In the genomic region with DNA sequence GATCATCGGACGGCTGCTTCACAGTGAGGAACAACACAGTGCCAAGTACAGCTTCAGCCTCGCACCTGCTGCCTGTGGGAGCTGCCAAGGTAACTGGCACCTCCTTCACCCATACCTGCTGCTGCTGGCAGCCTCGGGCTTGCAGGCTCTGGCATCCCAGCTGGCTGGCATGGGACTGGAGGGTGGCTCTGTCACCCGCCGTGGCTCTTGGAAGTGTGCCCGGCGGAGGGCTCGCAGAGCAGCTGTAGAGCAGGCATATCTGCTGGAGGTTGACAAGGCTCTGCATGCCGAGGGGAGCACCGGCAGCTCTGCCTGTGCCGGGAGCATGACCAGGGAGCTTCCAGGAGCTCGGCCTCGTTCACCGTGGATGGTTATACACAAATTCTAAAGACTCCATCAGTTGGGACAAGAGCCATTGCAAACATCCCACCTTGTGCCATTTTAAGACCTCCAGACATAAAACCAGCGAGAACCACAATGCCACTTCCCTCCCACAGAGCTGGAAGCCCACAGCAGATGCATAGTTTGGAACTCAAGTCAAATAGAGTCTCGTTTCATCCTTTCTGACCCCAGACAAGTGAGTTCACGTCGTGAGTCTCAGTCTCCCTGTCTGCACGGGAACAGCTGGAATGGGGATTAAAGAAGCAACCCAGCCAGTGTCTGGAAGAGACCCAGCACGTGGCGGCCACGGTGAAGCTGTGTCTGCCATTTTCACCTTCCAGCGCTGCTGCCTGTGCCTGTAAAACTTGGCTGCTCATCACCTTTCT, we compare ENCODE assay signal across 17 cellular contexts.
DNase-seq lines count a peak whose midpoint lies in the region; ATAC-seq and TF ChIP-seq lines count a peak whose summit lies in the region.
"Had no signal": no experiment of that assay in that cellular context is flagged by ENCODE, and none has a peak within 500 bp of the region (broad histone marks: within the 10 kb centered on the region; RNA-seq: fewer than 3 reads in every experiment).

No MANE protein-coding gene starts in this region.

- BruUV-seq in IMR-90 (replicated peaks; lab: Mats Ljungman, UMichigan), result no TSS peak

- no peak overlapping the region for H4K8ac ChIP-seq in IMR-90 (ENCODE audit: low read depth in 2 of 2, low read length in 2 of 2)

- H3K4me1 Mint-ChIP-seq in activated T-cell treated with anti-CD3 and anti-CD28 coated beads, Interleukin-2, amount 50 U/mL, for 72 hours (ENCODE audit: low read depth), result no peaks in the 10 kb centered on the region
- H3K4me1 Mint-ChIP-seq: activated B cell treated with CpG ODN at 0.5 μM for 24 hours, B cell had no signal

- H3K36me3 ChIP-seq in IMR-90 (ENCODE audit: control insufficient read depth, insufficient read depth, low read length), result no peaks in the 10 kb centered on the region
- H3K36me3 ChIP-seq in SK-N-SH (replicated peaks in 1 of 2; ENCODE audit: control insufficient read depth in 1 of 2, insufficient read depth in 2 of 2, low read length in 1 of 2), result no peaks in the 10 kb centered on the region

- WGBS in IMR-90 (ENCODE audit: extremely low coverage in 2 of 2, insufficient read length in 1 of 2), 2 experiments, result 44% methylated on average over 12 of the region's 24 CpGs; no CpG with 5 or more reads in 1 of the 2 experiments
- WGBS in SK-N-SH (ENCODE audit: low lambda C conversion rate), result 70% methylated on average over 10 of the region's 24 CpGs

- no peaks in the 10 kb centered on the region for H3K4me1 ChIP-seq in IMR-90 (ENCODE audit: control insufficient read depth, insufficient read depth, low read length)
- H3K4me1 ChIP-seq in SK-N-SH (ENCODE audit: control insufficient read depth in 1 of 2, insufficient read depth in 2 of 2, low read depth in 1 of 2, low read length in 1 of 2), result peaks cover 0 to 52% of the 10 kb centered on the region in 2 experiments; a peak in 1 of 4 replicates

- no peak overlapping the region for H3K14ac ChIP-seq in IMR-90 (replicated peaks; ENCODE audit: low read depth, low read length)

- no peaks in the 10 kb centered on the region for H3K36me3 Mint-ChIP-seq in activated T-cell treated with anti-CD3 and anti-CD28 coated beads, Interleukin-2, amount 50 U/mL, for 72 hours (ENCODE audit: insufficient read depth in 2 of 2)
- H3K36me3 Mint-ChIP-seq: IgD-negative memory B cell had no signal

- no peaks in the 10 kb centered on the region for H3F3A ChIP-seq in SK-N-SH (replicated peaks; ENCODE audit: insufficient read depth)

- ATAC-seq in IMR-90 (ENCODE audit: low read depth), result no peak
- ATAC-seq in activated T-cell treated with anti-CD3 and anti-CD28 coated beads, Interleukin-2, amount 50 U/mL, for 72 hours (replicated peaks in 1 of 2), result no peak
- ATAC-seq: effector memory CD8-positive, alpha-beta T cell had no signal

- H3K27me3 ChIP-seq in IMR-90 (ENCODE audit: control insufficient read depth, insufficient read depth, low read length) (peaks cover 70% of the 10 kb centered on the region), SK-N-SH (ENCODE audit: insufficient read depth) (peaks cover 34% of the 10 kb centered on the region; the same call in 1 of the 2 replicates)
- H3K27me3 ChIP-seq: testis had no signal

- no peak for TF ChIP-seq CTCF in IMR-90 (conservative IDR thresholded peaks at IDR 0.05; ENCODE audit: low read depth, low read length)
- TF ChIP-seq CTCF in SK-N-SH (IDR thresholded peaks at IDR 0.05), result no peak

- H4K91ac ChIP-seq in IMR-90 (ENCODE audit: insufficient read depth, low read depth, low read length), result no peak overlapping the region

- H3K4me3 Mint-ChIP-seq in activated T-cell treated with anti-CD3 and anti-CD28 coated beads, Interleukin-2, amount 50 U/mL, for 72 hours, result no peak overlapping the region
- H3K4me3 Mint-ChIP-seq: activated B cell treated with CpG ODN at 0.5 μM for 24 hours; B cell; T-helper 1 cell treated with Interleukin-12 subunit alpha and Interleukin-12 subunit beta and Interleukin-4 antibody, amounts not matched to agents 30 μg/mL and 1 μg/mL, for 36 hours had no signal

- H3K27me3 Mint-ChIP-seq in activated T-cell treated with anti-CD3 and anti-CD28 coated beads, Interleukin-2, amount 50 U/mL, for 72 hours (ENCODE audit: low read depth), result peaks cover 8% of the 10 kb centered on the region
- H3K27me3 Mint-ChIP-seq: B cell had no signal

- H3K23ac ChIP-seq in IMR-90 (ENCODE audit: low read depth, low read length), result no peak overlapping the region; the same call in 1 of the 2 replicates

- H3K9me3 ChIP-seq in IMR-90 (ENCODE audit: control insufficient read depth, insufficient read depth, low read length) (no peaks in the 10 kb centered on the region), SK-N-SH (no peaks in the 10 kb centered on the region)
- H3K9me3 ChIP-seq: testis had no signal

- H3K27ac ChIP-seq in IMR-90 (ENCODE audit: insufficient read depth, low read length), result no peak overlapping the region
- no peak overlapping the region for H3K27ac ChIP-seq in SK-N-SH (ENCODE audit: low read depth in 2 of 2, low read length in 1 of 2)
- H3K27ac ChIP-seq: skin epidermis, testis had no signal

- H2AK9ac ChIP-seq in IMR-90 (replicated peaks; ENCODE audit: low read depth, low read length, poor library complexity), result no peak overlapping the region

- H3K9me1 ChIP-seq in IMR-90 (ENCODE audit: insufficient read depth, low read length), result no peaks in the 10 kb centered on the region

- CTCF ChIA-PET in IMR-90 (lab: Yijun Ruan, JAX) (no interaction called here), SK-N-SH (lab: Yijun Ruan, JAX) (interaction anchor here (1.3 kb wide), 2 partner anchors 200 to 327 kb away, joined by 3 to 5 read pairs; no protein-coding TSS in a partner anchor)

- peak overlapping the region; percentile 14 for H2AFZ ChIP-seq in IMR-90 (replicated peaks; ENCODE audit: low read length, poor library complexity)
- no peak overlapping the region for H2AFZ ChIP-seq in SK-N-SH (ENCODE audit: low read depth)

- H3K4me2 ChIP-seq in IMR-90 (ENCODE audit: low read depth, low read length) (no peak overlapping the region), SK-N-SH (no peak overlapping the region)

- H3K56ac ChIP-seq in IMR-90 (ENCODE audit: extremely low read depth, insufficient read depth, low read length), result no peak overlapping the region

- H3K79me2 ChIP-seq in SK-N-SH (ENCODE audit: insufficient read depth), result no peaks in the 10 kb centered on the region

- no peak for TF ChIP-seq RAD21 in IMR-90 (IDR thresholded peaks at IDR 0.05; ENCODE audit: low read length)
- TF ChIP-seq RAD21 in SK-N-SH (IDR thresholded peaks at IDR 0.05; ENCODE audit: low read length), result no peak; the same call in 1 of the 2 replicates

- no peak overlapping the region for H2BK5ac ChIP-seq in IMR-90 (ENCODE audit: low read depth, low read length, poor library complexity, severe bottlenecking)

- POLR2A ChIA-PET in IMR-90 (lab: Charles Lee; ENCODE audit: unreplicated experiment) (no interaction called here), SK-N-SH (lab: Yijun Ruan, JAX) (no interaction called here)

- no peak overlapping the region for H2AK5ac ChIP-seq in IMR-90 (ENCODE audit: low read depth, low read length)

- H3K9me2 ChIP-seq in SK-N-SH, result no peaks in the 10 kb centered on the region

- intact Hi-C loops in IMR-90 (cut with micrococcal nuclease), result no loop called here

- H2BK15ac ChIP-seq in IMR-90 (ENCODE audit: low read depth, low read length), result no peak overlapping the region

- H3K27ac Mint-ChIP-seq in activated T-cell treated with anti-CD3 and anti-CD28 coated beads, Interleukin-2, amount 50 U/mL, for 72 hours, result no peak overlapping the region
- H3K27ac Mint-ChIP-seq: activated B cell treated with CpG ODN at 0.5 μM for 24 hours; B cell; effector memory CD8-positive, alpha-beta T cell; IgD-negative memory B cell; T-helper 1 cell treated with Interleukin-12 subunit alpha and Interleukin-12 subunit beta and Interleukin-4 antibody, amounts not matched to agents 30 μg/mL and 1 μg/mL, for 36 hours had no signal

- no peak for TF ChIP-seq POLR2A in IMR-90 (IDR thresholded peaks at IDR 0.05; ENCODE audit: low read depth, low read length)

- no peak overlapping the region for H4K5ac ChIP-seq in IMR-90 (ENCODE audit: low read depth, low read length)

- no peak overlapping the region for H3K18ac ChIP-seq in IMR-90 (ENCODE audit: low read depth, low read length)

- no peaks in the 10 kb centered on the region for H4K20me1 ChIP-seq in IMR-90 (ENCODE audit: insufficient read depth, low read length)
- H4K20me1 ChIP-seq in SK-N-SH (ENCODE audit: insufficient read depth), result no peaks in the 10 kb centered on the region

- in situ Hi-C loops in IMR-90 (cut with MboI; ENCODE audit: low sequenced_read_pairs), result no loop called here

- no peak overlapping the region for H3K4ac ChIP-seq in IMR-90 (ENCODE audit: low read depth, low read length)

- no peak overlapping the region for H2BK120ac ChIP-seq in IMR-90 (ENCODE audit: low read depth, low read length)

- TF ChIP-seq EP300 in SK-N-SH (IDR thresholded peaks at IDR 0.05; ENCODE audit: borderline replicate concordance in 1 of 2, low read depth in 1 of 2, low read length in 1 of 2), result no peak; a peak in 1 of 4 replicates

- no peak overlapping the region for H3K4me3 ChIP-seq in IMR-90 (ENCODE audit: insufficient read depth, low read depth, low read length)
- H3K4me3 ChIP-seq in SK-N-SH (ENCODE audit: low read depth in 2 of 2, low read length in 1 of 2), result no peak overlapping the region
- H3K4me3 ChIP-seq: skin epidermis, testis had no signal

- no peak overlapping the region for H2BK20ac ChIP-seq in IMR-90 (ENCODE audit: low read depth, low read length)

- dilution Hi-C loops in IMR-90 (cut with HindIII; ENCODE audit: low sequenced_read_pairs, unreplicated experiment), result no loop called here

- no peaks in the 10 kb centered on the region for H3K9me3 Mint-ChIP-seq in activated T-cell treated with anti-CD3 and anti-CD28 coated beads, Interleukin-2, amount 50 U/mL, for 72 hours
- H3K9me3 Mint-ChIP-seq: activated B cell treated with CpG ODN at 0.5 μM for 24 hours; effector memory CD8-positive, alpha-beta T cell; IgD-negative memory B cell; T-helper 1 cell treated with Interleukin-12 subunit alpha and Interleukin-12 subunit beta and Interleukin-4 antibody, amounts not matched to agents 30 μg/mL and 1 μg/mL, for 36 hours had no signal

- no peaks in the 10 kb centered on the region for H3K79me1 ChIP-seq in IMR-90 (ENCODE audit: low read depth in 1 of 2, low read length in 2 of 2)

- H3K9ac ChIP-seq in IMR-90 (ENCODE audit: low read depth, low read length), result no peak overlapping the region
- no peak overlapping the region for H3K9ac ChIP-seq in SK-N-SH

- DNase-seq in IMR-90, result no peak
- DNase-seq in NCI-H2081 treated with DMSO at 0.1 percent for 48 hours (lab: John Stamatoyannopoulos, UW), result peak; percentile 37
- peak; percentile 84 for DNase-seq in SK-N-SH
- peak; percentile 24 for DNase-seq in pons (ENCODE audit: low spot score)
- no peak for DNase-seq in activated T-cell treated with anti-CD3 and anti-CD28 coated beads, Interleukin-2, amount 50 U/mL, for 72 hours
- DNase-seq in activated naive CD4-positive, alpha-beta T cell (lab: John Stamatoyannopoulos, UW), result no peak
- no peak for DNase-seq in AML-193 (lab: John Stamatoyannopoulos, UW)
- DNase-seq: activated B cell treated with CpG ODN at 0.5 μM for 24 hours; effector memory CD8-positive, alpha-beta T cell; NCI-H1436 treated with DMSO at 0.1 percent for 48 hours; NCI-H748 treated with DMSO at 0.1 percent for 48 hours; stimulated activated CD4-positive, alpha-beta T cell treated with anti-CD3 and anti-CD28 coated beads, Interleukin-4, amount 100 ng/mL, for 4 hours; testis had no signal

TF ChIP-seq in SK-N-SH, 30 proteins besides CTCF, POLR2A, EP300 and RAD21 (continues in another document):
- peak; percentile 64 for TF ChIP-seq MXI1 (IDR thresholded peaks at IDR 0.05; ENCODE audit: low read depth, low read length)

Comparison
In these comparisons a context has a peak if more than half of its experiments do, and no peak if none do; other contexts are left out.
1. DNase-seq: peak in NCI-H2081 treated with DMSO at 0.1 percent for 48 hours (single experiment), SK-N-SH (single experiment) and pons (single experiment); none in IMR-90 (single experiment), activated T-cell treated with anti-CD3 and anti-CD28 coated beads, Interleukin-2, amount 50 U/mL, for 72 hours (0 of 2), activated naive CD4-positive, alpha-beta T cell (0 of 4) and AML-193 (0 of 2).